Comparison of ENCODE assay signal across 12 cellular contexts in the genomic region with DNA sequence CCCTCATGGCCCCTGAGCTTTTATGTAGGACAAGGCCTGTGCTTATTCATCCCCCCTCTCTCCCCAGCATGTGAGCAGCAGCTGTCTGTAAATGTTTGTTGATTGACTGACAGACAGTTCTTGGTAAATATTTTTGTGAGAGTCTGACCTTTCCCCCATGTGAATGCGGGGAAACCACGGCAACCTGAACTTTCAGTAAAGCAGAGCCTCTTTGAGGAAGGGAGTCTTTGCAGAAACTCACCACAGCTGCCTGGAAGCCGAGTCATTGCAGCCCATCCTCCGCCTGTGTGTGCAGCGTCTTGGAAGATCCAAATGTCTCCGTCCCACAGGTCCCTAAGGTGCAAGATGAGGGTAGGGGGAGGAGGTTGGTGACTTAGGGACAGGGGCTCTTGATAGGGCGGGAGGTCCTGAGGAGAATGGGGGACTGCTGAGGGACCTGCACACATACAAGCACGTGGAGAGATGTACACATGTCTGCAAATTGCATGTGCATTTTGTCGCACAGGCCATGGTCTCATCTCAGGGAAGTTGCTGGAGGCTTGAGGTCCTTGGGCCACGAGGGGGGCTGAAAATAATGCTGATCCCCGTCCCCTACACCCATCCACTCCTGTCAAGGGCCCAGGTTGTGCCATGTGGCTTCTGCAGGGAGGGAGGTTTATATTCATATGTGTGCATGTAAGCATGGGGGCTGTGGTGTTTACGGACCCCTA. TPM values are rescaled to one million over a fixed set of nuclear protein-coding genes. Genes with fewer than 3 reads are reported as not detected.
DNase-seq lines count a peak whose midpoint lies in the region; ATAC-seq, FAIRE-seq and TF ChIP-seq lines count a peak whose summit lies in the region.
"Had no signal": no experiment of that assay in that cellular context is flagged by ENCODE, and none has a peak within 500 bp of the region (broad histone marks: within the 10 kb centered on the region; RNA-seq: fewer than 3 reads in every experiment).

No MANE protein-coding gene starts in this region.

- ATAC-seq in HepG2 = no peak
- no peak for ATAC-seq in right lobe of liver
- ATAC-seq in stimulated activated naive CD8-positive, alpha-beta T cell treated with anti-CD3 and anti-CD28 coated beads, Interleukin-15, amount 100 ng/mL, for 72 hours = peak; percentile 52
- ATAC-seq in GM19035 (IDR thresholded peaks at IDR 0.05; ENCODE audit: unreplicated experiment) = no peak
- ATAC-seq: lower lobe of right lung had no signal

- H3K4me3 ChIP-seq in HepG2 (replicated peaks in 1 of 3; ENCODE audit: insufficient read depth in 1 of 3, low read depth in 2 of 3, low read length in 3 of 3) = no peak overlapping the region
- H3K4me3 ChIP-seq in right lobe of liver = no peak overlapping the region
- no peak overlapping the region for H3K4me3 ChIP-seq in Karpas-422 (ENCODE audit: low read length)
- H3K4me3 ChIP-seq: lower lobe of right lung, thoracic aorta had no signal

- H3K9me3 ChIP-seq in HepG2 (ENCODE audit: low read length) (no peaks in the 10 kb centered on the region), right lobe of liver (no peaks in the 10 kb centered on the region), Karpas-422 (ENCODE audit: low read length) (no peaks in the 10 kb centered on the region)
- H3K9me3 ChIP-seq: lower lobe of right lung, thoracic aorta had no signal

- TF ChIP-seq RAD21 in HepG2 (CRISPR knock-in tag; IDR thresholded peaks at IDR 0.05) = no peak

- no peaks in the 10 kb centered on the region for H3K27me3 Mint-ChIP-seq in T-helper 1 cell treated with Interleukin-12 subunit alpha and Interleukin-12 subunit beta and Interleukin-4 antibody, amounts not matched to agents 30 μg/mL and 1 μg/mL, for 36 hours (ENCODE audit: low read depth)
- no peaks in the 10 kb centered on the region for H3K27me3 Mint-ChIP-seq in chondrocyte (ENCODE audit: low read depth)
- H3K27me3 Mint-ChIP-seq in stimulated activated naive CD8-positive, alpha-beta T cell treated with anti-CD3 and anti-CD28 coated beads, Interleukin-15, amount 100 ng/mL, for 72 hours = no peaks in the 10 kb centered on the region

- H3K27me3 ChIP-seq in HepG2 (ENCODE audit: control insufficient read depth in 1 of 2, insufficient read depth in 2 of 2, low read length in 2 of 2) = peaks cover 3 to 19% of the 10 kb centered on the region in 2 experiments; a peak in 3 of 5 replicates
- H3K27me3 ChIP-seq in right lobe of liver = no peaks in the 10 kb centered on the region
- no peaks in the 10 kb centered on the region for H3K27me3 ChIP-seq in Karpas-422 (ENCODE audit: low read length)

- H3K9me3 Mint-ChIP-seq in T-helper 1 cell treated with Interleukin-12 subunit alpha and Interleukin-12 subunit beta and Interleukin-4 antibody, amounts not matched to agents 30 μg/mL and 1 μg/mL, for 36 hours = peaks cover 6% of the 10 kb centered on the region
- H3K9me3 Mint-ChIP-seq in chondrocyte (ENCODE audit: low read depth) = peaks cover under 1% of the 10 kb centered on the region
- H3K9me3 Mint-ChIP-seq in stimulated activated naive CD8-positive, alpha-beta T cell treated with anti-CD3 and anti-CD28 coated beads, Interleukin-15, amount 100 ng/mL, for 72 hours = peaks cover 5 to 8% of the 10 kb centered on the region in 2 donors

- H3K79me2 ChIP-seq in HepG2 (ENCODE audit: insufficient read depth, low read length) = no peaks in the 10 kb centered on the region
- no peaks in the 10 kb centered on the region for H3K79me2 ChIP-seq in Karpas-422 (ENCODE audit: low read length)

- peak overlapping the region; percentile 78 for H3K4me3 Mint-ChIP-seq in T-helper 1 cell treated with Interleukin-12 subunit alpha and Interleukin-12 subunit beta and Interleukin-4 antibody, amounts not matched to agents 30 μg/mL and 1 μg/mL, for 36 hours
- H3K4me3 Mint-ChIP-seq in chondrocyte (ENCODE audit: unreplicated experiment) = no peak overlapping the region
- peak overlapping the region; percentile 6 to 82 for H3K4me3 Mint-ChIP-seq in stimulated activated naive CD8-positive, alpha-beta T cell treated with anti-CD3 and anti-CD28 coated beads, Interleukin-15, amount 100 ng/mL, for 72 hours

- H3K4me1 Mint-ChIP-seq in T-helper 1 cell treated with Interleukin-12 subunit alpha and Interleukin-12 subunit beta and Interleukin-4 antibody, amounts not matched to agents 30 μg/mL and 1 μg/mL, for 36 hours (ENCODE audit: low read depth) = peaks cover 50% of the 10 kb centered on the region
- H3K4me1 Mint-ChIP-seq in chondrocyte (ENCODE audit: low read depth) = peaks cover 4% of the 10 kb centered on the region
- peaks cover 45% of the 10 kb centered on the region for H3K4me1 Mint-ChIP-seq in stimulated activated naive CD8-positive, alpha-beta T cell treated with anti-CD3 and anti-CD28 coated beads, Interleukin-15, amount 100 ng/mL, for 72 hours

- H2AFZ ChIP-seq in HepG2 (ENCODE audit: low read length) (no peak overlapping the region), Karpas-422 (ENCODE audit: low read length) (no peak overlapping the region)

- no peaks in the 10 kb centered on the region for H3K36me3 ChIP-seq in HepG2 (replicated peaks in 1 of 2; ENCODE audit: control insufficient read depth in 1 of 2, insufficient read depth in 2 of 2, low read length in 2 of 2)
- no peaks in the 10 kb centered on the region for H3K36me3 ChIP-seq in right lobe of liver
- H3K36me3 ChIP-seq in Karpas-422 (ENCODE audit: insufficient read depth, low read length) = no peaks in the 10 kb centered on the region
- H3K36me3 ChIP-seq: lower lobe of right lung, thoracic aorta had no signal

- CTCF ChIA-PET in HepG2 (lab: Yijun Ruan, JAX; ENCODE audit: low intra/inter-chr PET ratio, low total read pairs) = no interaction called here

- H3K4me2 ChIP-seq in HepG2 (ENCODE audit: low read depth, low read length) = 0 out of 2 replicates have a peak overlapping the region, but pooled peaks have one; percentile 4
- no peak overlapping the region for H3K4me2 ChIP-seq in Karpas-422 (ENCODE audit: low read depth, low read length, poor library complexity, severe bottlenecking)

- H3K4me1 ChIP-seq in HepG2 (ENCODE audit: insufficient read depth, low read length) (peaks cover 14% of the 10 kb centered on the region), right lobe of liver (no peaks in the 10 kb centered on the region), Karpas-422 (ENCODE audit: low read length) (peaks cover 16% of the 10 kb centered on the region)

- 29% methylated on average over 11 of the region's 12 CpGs for WGBS in HepG2 (ENCODE audit: low lambda C conversion rate)
- WGBS in right lobe of liver (ENCODE audit: insufficient coverage, low coverage, low lambda C conversion rate, missing lambda C conversion rate) = 26% methylated on average over 6 of the region's 12 CpGs

- H3K9ac ChIP-seq in HepG2 (ENCODE audit: insufficient read depth, low read depth, low read length) = no peak overlapping the region
- no peak overlapping the region for H3K9ac ChIP-seq in Karpas-422 (ENCODE audit: low read length)

- BruUV-seq in HepG2 (replicated peaks; lab: Mats Ljungman, UMichigan) = no TSS peak

- H3K36me3 Mint-ChIP-seq in T-helper 1 cell treated with Interleukin-12 subunit alpha and Interleukin-12 subunit beta and Interleukin-4 antibody, amounts not matched to agents 30 μg/mL and 1 μg/mL, for 36 hours (ENCODE audit: low read depth) = peaks cover 10% of the 10 kb centered on the region
- no peaks in the 10 kb centered on the region for H3K36me3 Mint-ChIP-seq in chondrocyte (ENCODE audit: low read depth)

- FAIRE-seq in HepG2 (lab: Jason Lieb, UNC) = no peak

- H3K9me2 ChIP-seq in Karpas-422 (replicated peaks; ENCODE audit: insufficient read depth, low read length) = no peaks in the 10 kb centered on the region

- DNase-seq in HepG2 (ENCODE audit: low spot score) (no peak), right lobe of liver (no peak), chondrocyte (ENCODE audit: low spot score) (no peak), Karpas-422 (no peak), hepatic stellate cell (ENCODE audit: low spot score) (no peak)
- DNase-seq in stimulated activated naive CD8-positive, alpha-beta T cell treated with anti-CD3 and anti-CD28 coated beads, Interleukin-15, amount 100 ng/mL, for 72 hours = peak in 1 of 2 donors; percentile 71
- DNase-seq: effector CD4-positive, alpha-beta T cell; lower lobe of right lung; NCI-H2227 treated with DMSO at 0.1 percent for 48 hours had no signal

- TF ChIP-seq EP300 in HepG2 (IDR thresholded peaks at IDR 0.05; ENCODE audit: low read depth in 2 of 2, low read length in 2 of 2) = no peak
- TF ChIP-seq EP300 in HepG2 (CRISPR knock-in tag; IDR thresholded peaks at IDR 0.05; ENCODE audit: borderline replicate concordance) = no peak

- in situ Hi-C loops in HepG2 (cut with HindIII; ENCODE audit: extremely low pct_ligation_motif_present, low pct_unique_long_range_greater_than_20kb) = no loop called here

- peak overlapping the region; percentile 98 for H3K27ac Mint-ChIP-seq in T-helper 1 cell treated with Interleukin-12 subunit alpha and Interleukin-12 subunit beta and Interleukin-4 antibody, amounts not matched to agents 30 μg/mL and 1 μg/mL, for 36 hours
- H3K27ac Mint-ChIP-seq in chondrocyte (ENCODE audit: unreplicated experiment) = peak overlapping the region; percentile 29
- peak overlapping the region in 1 of 2 donors; percentile 96 for H3K27ac Mint-ChIP-seq in stimulated activated naive CD8-positive, alpha-beta T cell treated with anti-CD3 and anti-CD28 coated beads, Interleukin-15, amount 100 ng/mL, for 72 hours

- no peaks in the 10 kb centered on the region for H4K20me1 ChIP-seq in HepG2 (ENCODE audit: insufficient read depth, low read length)
- no peaks in the 10 kb centered on the region for H4K20me1 ChIP-seq in Karpas-422 (ENCODE audit: insufficient read depth, low read depth, low read length)

- TF ChIP-seq POLR2A in HepG2 (IDR thresholded peaks at IDR 0.05; ENCODE audit: insufficient read depth in 1 of 2, low read depth in 2 of 2, low read length in 2 of 2) (no peak), right lobe of liver (IDR thresholded peaks at IDR 0.05) (no peak)

- intact Hi-C loops in HepG2 (cut with micrococcal nuclease; ENCODE audit: unreplicated experiment) = loop anchor here (5.0 kb wide), 1 partner anchor 78 kb away; no protein-coding TSS in a partner anchor
- intact Hi-C loops in right lobe of liver (cut with DNase I) = loop anchor here in 1 of 2 donors (10.0 kb wide), 1 partner anchor 204 kb away; no protein-coding TSS in a partner anchor

- POLR2A ChIA-PET in HepG2 (lab: Yijun Ruan, JAX) = interaction anchor here (0.6 kb wide), 1 partner anchor 175 kb away, joined by 3 read pairs; the partner anchor contains the start of gene KDM8

- TF ChIP-seq CTCF in HepG2 (CRISPR knock-in tag; IDR thresholded peaks at IDR 0.05) (no peak), right lobe of liver (IDR thresholded peaks at IDR 0.05) (no peak), chondrocyte (IDR thresholded peaks at IDR 0.05) (no peak)

- H3K27ac ChIP-seq in HepG2 (ENCODE audit: extremely low read length, insufficient read depth, low read length) (no peak overlapping the region), right lobe of liver (no peak overlapping the region), Karpas-422 (ENCODE audit: low read length) (no peak overlapping the region)
- H3K27ac ChIP-seq: lower lobe of right lung, thoracic aorta had no signal

RNA-seq across cellular contexts. Expression of gene IL21R, which starts 22.9 kb away (rescaled TPM):
- total RNA-seq in HepG2 (2016; rRNA removed; fragmentation: Illumina TruSeq; extraction: Trizol) = 0.17 and 0.64 TPM in 2 replicates
- not detected in 2 replicates for total RNA-seq in HepG2 (2016; cell fraction: cytosol; rRNA removed; fragmentation: Illumina TruSeq; extraction: Trizol; ENCODE audit: low read depth)
- total RNA-seq in HepG2 (2016; cell fraction: insoluble cytoplasmic fraction; rRNA removed; fragmentation: Illumina TruSeq; extraction: Trizol) = 0.22 and 0.43 TPM in 2 replicates
- total RNA-seq in HepG2 (2016; cell fraction: membrane; rRNA removed; fragmentation: Illumina TruSeq; extraction: Trizol) = 0.22 and 0.45 TPM in 2 replicates
- total RNA-seq in HepG2 (2016; cell fraction: nucleus; rRNA removed; fragmentation: Illumina TruSeq; extraction: Trizol) = 0.28 and 0.40 TPM in 2 replicates
- 0.49 and 1.6 TPM in 2 replicates for polyA plus RNA-seq in HepG2 (2011; rRNA removed)
- polyA plus RNA-seq in HepG2 (2011; cell fraction: cytosol; rRNA removed) = 0.62 and 1.4 TPM in 2 replicates
- polyA plus RNA-seq in HepG2 (2011; cell fraction: nucleus; rRNA removed) = 0.34 and 1.6 TPM in 2 replicates
- 1.1 and 2.8 TPM in 2 replicates for polyA plus RNA-seq in HepG2 (2012)
- 0.07 and 0.09 TPM in 2 replicates for polyA plus RNA-seq in HepG2 (2016; cell fraction: cytosol; fragmentation: Illumina TruSeq; extraction: Trizol; ENCODE audit: low read depth)
- 0.14 and 0.21 TPM in 2 replicates for polyA plus RNA-seq in HepG2 (2016; cell fraction: insoluble cytoplasmic fraction; fragmentation: Illumina TruSeq; extraction: Trizol; ENCODE audit: low read depth)
- polyA plus RNA-seq in HepG2 (2016; cell fraction: membrane; fragmentation: Illumina TruSeq; extraction: Trizol; ENCODE audit: low read depth) = 0.06 and 0.12 TPM in 2 replicates
- polyA plus RNA-seq in HepG2 (2016; cell fraction: nucleus; fragmentation: Illumina TruSeq; extraction: Trizol; ENCODE audit: insufficient read depth, low read depth) = 0.35 and 0.56 TPM in 2 replicates
- 0.56 and 3.1 TPM in 2 replicates for polyA minus RNA-seq in HepG2 (2011; rRNA and poly(A)+ RNA removed; ENCODE audit: low replicate concordance)
- polyA minus RNA-seq in HepG2 (2011; cell fraction: cytosol; rRNA and poly(A)+ RNA removed) = 0.88 and 1.1 TPM in 2 replicates
- polyA minus RNA-seq in HepG2 (2011; cell fraction: nucleus; rRNA and poly(A)+ RNA removed) = 0.26 and 0.87 TPM in 2 replicates
- 1 to 10 TPM in 1 of 6 experiments, under 1 TPM in 5; 0.09 to 1.3 (median 0.31) TPM for total RNA-seq in right lobe of liver
- total RNA-seq in chondrocyte = 2.1 to 11.3 TPM (median 2.2 TPM) in 3 replicates
- 1.9 and 2.2 TPM in 2 replicates for total RNA-seq in Karpas-422 (2014; rRNA removed; shearing (Covaris generic); ENCODE audit: low replicate concordance)
